Comparison of ENCODE assay signal across 9 cellular contexts in the genomic region with DNA sequence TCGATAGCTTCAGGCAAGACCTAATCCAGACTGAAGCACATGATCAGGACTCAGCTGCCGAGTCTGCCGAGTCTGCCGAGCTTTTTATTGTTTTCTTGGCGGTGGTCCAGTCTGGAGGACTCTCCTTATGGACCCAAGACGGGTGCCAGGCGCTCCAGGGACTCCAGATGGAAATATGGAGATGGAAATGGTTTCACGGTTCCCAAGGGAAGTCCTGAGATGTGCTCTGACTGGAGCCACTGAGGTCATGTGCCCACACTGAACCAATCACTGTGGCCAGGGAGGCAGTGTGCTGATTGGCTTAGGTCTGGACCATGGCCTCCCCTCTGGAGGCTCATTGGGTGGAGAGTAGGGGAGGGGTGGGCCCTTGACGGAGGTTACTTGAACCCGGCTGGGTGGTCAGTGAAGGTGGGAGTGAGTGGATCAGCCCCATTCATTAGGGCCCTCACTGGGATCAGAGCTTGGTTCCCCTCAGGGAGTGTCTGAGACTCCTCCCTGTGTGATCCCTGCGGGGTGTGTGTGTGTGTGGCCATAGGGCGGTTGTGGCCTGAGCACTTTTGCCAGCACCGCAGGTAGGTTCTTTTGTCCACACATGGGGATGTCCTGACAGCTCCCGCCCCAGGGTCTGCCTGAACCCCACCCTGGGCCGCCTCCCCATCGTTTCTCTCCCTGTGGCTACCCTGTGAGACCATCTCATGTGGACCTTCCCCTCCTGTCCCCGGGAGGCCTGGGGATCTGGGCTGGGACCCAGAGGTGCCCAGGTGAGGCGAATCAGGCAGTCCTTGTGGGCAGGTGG. TPM values are rescaled to one million over a fixed set of nuclear protein-coding genes. Genes with fewer than 3 reads are reported as not detected.
DNase-seq lines count a peak whose midpoint lies in the region; ATAC-seq and TF ChIP-seq lines count a peak whose summit lies in the region.
"Had no signal": no experiment of that assay in that cellular context is flagged by ENCODE, and none has a peak within 500 bp of the region (broad histone marks: within the 10 kb centered on the region; RNA-seq: fewer than 3 reads in every experiment).

No MANE protein-coding gene starts in this region.

- H3K4me1 Mint-ChIP-seq in immature natural killer cell = no peaks in the 10 kb centered on the region

- H3K79me2 ChIP-seq in DND-41 (ENCODE audit: insufficient read depth, low read length) = no peaks in the 10 kb centered on the region
- H3K79me2 ChIP-seq in mesendoderm (ENCODE audit: control insufficient read depth, insufficient read depth, low read length) = no peaks in the 10 kb centered on the region

- no peak overlapping the region for H2BK5ac ChIP-seq in mesendoderm (ENCODE audit: low read length)

- no peak overlapping the region for H3K4me3 ChIP-seq in DND-41 (ENCODE audit: low read depth in 1 of 2, low read length in 2 of 2)
- H3K4me3 ChIP-seq in mesendoderm (ENCODE audit: low read length) = no peak overlapping the region

- no peak overlapping the region for H3K18ac ChIP-seq in mesendoderm (ENCODE audit: low read length)

- H3K36me3 Mint-ChIP-seq in immature natural killer cell = peaks cover 0 to 5% (median 0%) of the 10 kb centered on the region in 3 donors

- H3K9me3 Mint-ChIP-seq in immature natural killer cell = no peaks in the 10 kb centered on the region

- H3K4me1 ChIP-seq in DND-41 (ENCODE audit: insufficient read depth, low read length) = no peaks in the 10 kb centered on the region
- H3K4me1 ChIP-seq in mesendoderm (ENCODE audit: control insufficient read depth, low read depth, low read length) = no peaks in the 10 kb centered on the region

- H3K27ac ChIP-seq in DND-41 (ENCODE audit: low read length) (no peak overlapping the region), mesendoderm (ENCODE audit: low read depth, low read length) (no peak overlapping the region)
- H3K27ac ChIP-seq: HL-60 had no signal

- H3K36me3 ChIP-seq in DND-41 (ENCODE audit: insufficient read depth, low read length) = peaks cover 20% of the 10 kb centered on the region
- H3K36me3 ChIP-seq in mesendoderm (ENCODE audit: control insufficient read depth, insufficient read depth, low read length) = no peaks in the 10 kb centered on the region

- no peak overlapping the region for H3K4me3 Mint-ChIP-seq in immature natural killer cell

- no peak overlapping the region for H2AK5ac ChIP-seq in mesendoderm (ENCODE audit: low read length)

- H4K8ac ChIP-seq in mesendoderm (ENCODE audit: low read depth, low read length) = no peak overlapping the region

- no peaks in the 10 kb centered on the region for H3K79me1 ChIP-seq in mesendoderm (ENCODE audit: low read length)

- no peaks in the 10 kb centered on the region for H3K9me3 ChIP-seq in DND-41 (ENCODE audit: insufficient read depth, low read length, severe bottlenecking)

- H3K4me2 ChIP-seq in DND-41 (ENCODE audit: insufficient read depth, low read length) = no peak overlapping the region
- no peak overlapping the region for H3K4me2 ChIP-seq in mesendoderm (ENCODE audit: low read length)

- H3K4ac ChIP-seq in mesendoderm (ENCODE audit: low read depth, low read length) = no peak overlapping the region

- H3K27me3 ChIP-seq in DND-41 (ENCODE audit: insufficient read depth, low read length, poor library complexity) = no peaks in the 10 kb centered on the region
- H3K27me3 ChIP-seq in mesendoderm (ENCODE audit: insufficient read depth, low read length, poor library complexity) = no peaks in the 10 kb centered on the region

- ATAC-seq in DND-41 (ENCODE audit: insufficient read depth, low read depth) (peak; percentile 62), HG02763 (IDR thresholded peaks at IDR 0.05; ENCODE audit: unreplicated experiment) (no peak), HG03521 (IDR thresholded peaks at IDR 0.05; ENCODE audit: unreplicated experiment) (no peak)

- peak overlapping the region in 1 of 6 donors; percentile 4 for H3K27ac Mint-ChIP-seq in immature natural killer cell

- DNase-seq in DND-41 = no peak
- DNase-seq in NCI-H128 (lab: John Stamatoyannopoulos, UW; ENCODE audit: unreplicated experiment) = peak; percentile 40
- DNase-seq in SW480 (ENCODE audit: low spot score) = peak; percentile 94
- DNase-seq in mesendoderm = peak; percentile 37
- DNase-seq in immature natural killer cell = no peak
- DNase-seq in stimulated activated CD4-positive, alpha-beta T cell treated with anti-CD3 and anti-CD28 coated beads, Interleukin-4, amount 100 ng/mL, for 24 hours = no peak

- H4K20me1 ChIP-seq in DND-41 (ENCODE audit: insufficient read depth, low read length) = no peaks in the 10 kb centered on the region

- H3K56ac ChIP-seq in mesendoderm (ENCODE audit: low read length) = no peak overlapping the region

- H2AFZ ChIP-seq in DND-41 (ENCODE audit: low read depth, low read length) = no peak overlapping the region

- H2BK120ac ChIP-seq in mesendoderm (ENCODE audit: low read depth, low read length) = no peak overlapping the region

- H4K5ac ChIP-seq in mesendoderm (ENCODE audit: low read length) = no peak overlapping the region

- H3K9ac ChIP-seq in DND-41 (ENCODE audit: low read depth, low read length) (no peak overlapping the region), mesendoderm (ENCODE audit: low read length) (no peak overlapping the region)

- H3K27me3 Mint-ChIP-seq in immature natural killer cell (ENCODE audit: low read depth in 3 of 3) = no peaks in the 10 kb centered on the region

- H3K23ac ChIP-seq in mesendoderm (ENCODE audit: low read length) = no peak overlapping the region

- no peak for TF ChIP-seq CTCF in DND-41 (IDR thresholded peaks at IDR 0.05; ENCODE audit: borderline replicate concordance, extremely low read depth, low read length, poor library complexity, severe bottlenecking)

- no CpG with 5 or more reads among the region's 18 CpGs for WGBS in mesendoderm (ENCODE audit: extremely low coverage, insufficient coverage, low lambda C conversion rate)

- H2BK15ac ChIP-seq in mesendoderm (replicated peaks; ENCODE audit: low read depth) = no peak overlapping the region

RNA-seq across cellular contexts. Expression of a gene that starts 14.0 kb away (rescaled TPM):
- polyA plus RNA-seq in mesendoderm (2013, experiment 1 of 2) = 4.8 TPM
- 4.6 TPM for polyA plus RNA-seq in mesendoderm (2013, experiment 2 of 2)
- 10 to 100 TPM in 1 of 3 donors, 1 to 10 TPM in 2; 5.0 to 16.7 (median 8.5) TPM for polyA plus RNA-seq in immature natural killer cell

RNA-seq across cellular contexts. Expression of a gene that starts 33.0 kb away (rescaled TPM):
- polyA plus RNA-seq in mesendoderm (2013, experiment 1 of 2) = 2.0 TPM
- polyA plus RNA-seq in mesendoderm (2013, experiment 2 of 2) = 1.6 TPM
- 10 to 100 TPM; 10.3 to 86.7 (median 16.4) TPM for polyA plus RNA-seq in immature natural killer cell

RNA-seq across cellular contexts. Expression of a gene that starts 55.1 kb away (rescaled TPM):
- polyA plus RNA-seq in mesendoderm (2013, experiment 1 of 2) = 99.0 TPM
- 97.3 TPM for polyA plus RNA-seq in mesendoderm (2013, experiment 2 of 2)
- 100 to 1,000 TPM; 319 to 558 (median 418) TPM for polyA plus RNA-seq in immature natural killer cell

RNA-seq across cellular contexts. Expression of a gene that starts 55.6 kb away (rescaled TPM):
- 524 TPM for polyA plus RNA-seq in mesendoderm (2013, experiment 1 of 2)
- 540 TPM for polyA plus RNA-seq in mesendoderm (2013, experiment 2 of 2)
- polyA plus RNA-seq in immature natural killer cell = 100 to 1,000 TPM; 216 to 464 (median 322) TPM

Comparison
In these comparisons a context has a peak if more than half of its experiments do, and no peak if none do; other contexts are left out.
1. DNase-seq: peak in NCI-H128 (single experiment), SW480 (single experiment) and mesendoderm (single experiment); none in DND-41 (single experiment), immature natural killer cell (0 of 3) and stimulated activated CD4-positive, alpha-beta T cell treated with anti-CD3 and anti-CD28 coated beads, Interleukin-4, amount 100 ng/mL, for 24 hours (single experiment).